14 cellular contexts compared by ENCODE assay signal in the genomic region with DNA sequence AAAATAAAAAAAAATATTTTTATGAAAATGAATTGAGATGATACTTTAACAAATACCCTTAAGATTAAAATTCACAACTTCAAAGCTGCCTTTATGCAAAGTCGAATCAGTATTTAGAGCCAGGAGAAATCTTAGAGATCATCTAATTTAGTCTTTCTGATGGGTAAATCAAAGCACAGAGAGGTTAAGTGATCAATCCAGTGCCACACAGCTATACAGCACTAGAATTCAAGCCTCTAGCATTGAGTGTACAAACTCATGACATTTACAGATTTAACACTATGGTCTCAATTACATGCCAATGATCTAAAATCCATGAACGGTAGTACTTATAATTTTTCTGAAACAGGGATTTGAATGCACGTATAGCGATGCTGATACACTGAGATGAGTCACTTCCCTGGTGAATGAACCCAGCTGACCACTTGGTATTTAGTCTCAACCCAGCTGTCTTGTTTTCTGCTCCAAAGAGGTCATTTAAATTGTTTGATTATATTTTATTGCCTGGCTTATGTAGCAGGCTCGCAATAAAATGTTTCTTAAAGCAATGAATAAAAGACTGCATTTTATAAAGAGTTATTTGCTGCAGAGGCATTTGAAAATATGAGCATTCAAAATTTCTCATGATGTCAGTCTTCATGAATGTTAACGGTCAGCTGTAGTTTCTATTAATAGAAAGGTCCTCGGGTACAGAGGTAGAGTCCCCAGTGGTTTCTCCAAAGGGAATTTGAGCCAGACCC.
DNase-seq lines count a peak whose midpoint lies in the region; ATAC-seq and TF ChIP-seq lines count a peak whose summit lies in the region.
"Had no signal": no experiment of that assay in that cellular context is flagged by ENCODE, and none has a peak within 500 bp of the region (broad histone marks: within the 10 kb centered on the region; RNA-seq: fewer than 3 reads in every experiment).

No MANE protein-coding gene starts in this region.

- H3K79me1 ChIP-seq in mesenchymal stem cell (replicated peaks; ENCODE audit: low read length, poor library complexity, severe bottlenecking): no peaks in the 10 kb centered on the region

- DNase-seq in AG09309 (ENCODE audit: low read depth): peak; percentile 68
- peak; percentile 33 for DNase-seq in MG63
- no peak for DNase-seq in coronary artery (ENCODE audit: low spot score)
- peak; percentile 80 for DNase-seq in mesenchymal stem cell
- no peak for DNase-seq in T-helper 1 cell
- DNase-seq in superior temporal gyrus (ENCODE audit: extremely low spot score): no peak
- no peak for DNase-seq in amygdala (lab: John Stamatoyannopoulos, UW)
- DNase-seq: activated T-cell treated with anti-CD3 and anti-CD28 coated beads, Interleukin-2, amount 50 U/mL, for 1 hour; BE2C; foreskin keratinocyte; NCI-H2171 had no signal

- no peak overlapping the region for H2BK5ac ChIP-seq in mesenchymal stem cell (ENCODE audit: low read depth, low read length, poor library complexity, severe bottlenecking)

- H3K4me3 ChIP-seq in AG09309 (ENCODE audit: control insufficient read depth, low read depth, low read length): no peak overlapping the region
- H3K4me3 ChIP-seq in MG63: no peak overlapping the region
- H3K4me3 ChIP-seq in coronary artery: no peak overlapping the region
- H3K4me3 ChIP-seq in mesenchymal stem cell (ENCODE audit: insufficient read depth in 1 of 2, low read depth in 1 of 2, low read length in 2 of 2): peak overlapping the region in 1 of 2 experiments; percentile 26
- H3K4me3 ChIP-seq: HAP-1 had no signal

- H3K9me3 ChIP-seq in MG63: peaks cover 6% of the 10 kb centered on the region; the same call in 1 of the 2 replicates
- peaks cover 13% of the 10 kb centered on the region for H3K9me3 ChIP-seq in mesenchymal stem cell (ENCODE audit: control insufficient read depth, low read length)
- H3K9me3 ChIP-seq: BE2C, HAP-1 had no signal

- no peak overlapping the region for H2AK5ac ChIP-seq in mesenchymal stem cell (ENCODE audit: low read length, severe bottlenecking)

- H3K4me2 ChIP-seq in mesenchymal stem cell (ENCODE audit: low read length, poor library complexity, severe bottlenecking): no peak overlapping the region

- no peak overlapping the region for H2AFZ ChIP-seq in mesenchymal stem cell (ENCODE audit: low read depth, low read length)

- H2BK15ac ChIP-seq in mesenchymal stem cell (ENCODE audit: low read depth, poor library complexity, severe bottlenecking): no peak overlapping the region

- no peak overlapping the region for H3K18ac ChIP-seq in mesenchymal stem cell (ENCODE audit: low read depth in 1 of 2, low read length in 2 of 2)

- no peak overlapping the region for H4K8ac ChIP-seq in mesenchymal stem cell (ENCODE audit: low read length)

- H3K27me3 ChIP-seq in MG63 (no peaks in the 10 kb centered on the region), mesenchymal stem cell (ENCODE audit: control insufficient read depth in 1 of 2, insufficient read depth in 1 of 2, low read length in 2 of 2) (no peaks in the 10 kb centered on the region)
- H3K27me3 ChIP-seq: BE2C, foreskin keratinocyte had no signal

- peak overlapping the region; percentile 20 for H3K9ac ChIP-seq in mesenchymal stem cell (ENCODE audit: low read length)

- no peak overlapping the region for H4K91ac ChIP-seq in mesenchymal stem cell (ENCODE audit: low read length)

- H3K27ac ChIP-seq in coronary artery (peak overlapping the region; percentile 43 to 68), mesenchymal stem cell (ENCODE audit: low read length, poor library complexity, severe bottlenecking) (peak overlapping the region; percentile 27)
- H3K27ac ChIP-seq: foreskin keratinocyte had no signal

- no peak overlapping the region for H3K23ac ChIP-seq in mesenchymal stem cell (ENCODE audit: low read length in 2 of 2)

- TF ChIP-seq CTCF in AG09309 (IDR thresholded peaks at IDR 0.05; ENCODE audit: control insufficient read depth, insufficient read depth, low read depth, low read length, missing control alignments) (no peak), coronary artery (IDR thresholded peaks at IDR 0.05) (no peak)

- 11% methylated on average over 6 of the region's 7 CpGs for WGBS in mesenchymal stem cell

- H3K4ac ChIP-seq in mesenchymal stem cell (ENCODE audit: low read depth in 1 of 2, low read length in 2 of 2): no peak overlapping the region

- H2BK120ac ChIP-seq in mesenchymal stem cell (ENCODE audit: low read depth, low read length): no peak overlapping the region

- H3K36me3 ChIP-seq in MG63 (no peaks in the 10 kb centered on the region), mesenchymal stem cell (ENCODE audit: control insufficient read depth in 1 of 2, insufficient read depth in 2 of 2, low read depth in 1 of 2, low read length in 2 of 2) (peaks cover 0 to 4% of the 10 kb centered on the region in 2 experiments)
- H3K36me3 ChIP-seq: BE2C, HAP-1 had no signal

- no peak overlapping the region for H3K14ac ChIP-seq in mesenchymal stem cell (ENCODE audit: low read length in 2 of 2)

- H3K4me1 ChIP-seq in mesenchymal stem cell (ENCODE audit: control insufficient read depth, insufficient read depth, low read depth, low read length): peaks cover 2% of the 10 kb centered on the region

- no peak overlapping the region for H2BK12ac ChIP-seq in mesenchymal stem cell (ENCODE audit: low read length in 2 of 2)

- ATAC-seq in GM18907 (IDR thresholded peaks at IDR 0.05; ENCODE audit: unreplicated experiment): no peak
- ATAC-seq: foreskin keratinocyte, WTC11 had no signal

Comparison
In these comparisons a context has a peak if more than half of its experiments do, and no peak if none do; other contexts are left out.
1. DNase-seq: peak in AG09309 (single experiment), MG63 (single experiment) and mesenchymal stem cell (single experiment); none in coronary artery (single experiment), T-helper 1 cell (0 of 5), superior temporal gyrus (single experiment) and amygdala (0 of 56).